Comparison of ENCODE assay signal across 16 cellular contexts in genomic region chr4:126558596-126558995, GRCh38.
DNase-seq lines count a peak whose midpoint lies in the region; TF ChIP-seq lines count a peak whose summit lies in the region.
"Had no signal": no experiment of that assay in that cellular context is flagged by ENCODE, and none has a peak within 500 bp of the region (broad histone marks: within the 10 kb centered on the region; RNA-seq: fewer than 3 reads in every experiment).

No MANE protein-coding gene starts in this region.

- no peaks in the 10 kb centered on the region for H3K27me3 ChIP-seq in SJCRH30
- H3K27me3 ChIP-seq in osteoblast (ENCODE audit: insufficient read depth, low read length): no peaks in the 10 kb centered on the region
- H3K27me3 ChIP-seq: BLaER1 treated with 17β-estradiol and CSF1 and Interleukin-3, amounts not matched to agents 10 nM and 100 nM had no signal

- peak; percentile 57 for DNase-seq in NCI-H2171 treated with DMSO at 0.1 percent for 48 hours (lab: John Stamatoyannopoulos, UW)
- no peak for DNase-seq in NCI-H2171 (lab: John Stamatoyannopoulos, UW)
- DNase-seq in NCI-H524 treated with DMSO at 0.1 percent for 48 hours (lab: John Stamatoyannopoulos, UW): peak; percentile 79
- DNase-seq in SJCRH30: peak; percentile 54 to 79
- no peak for DNase-seq in NCI-H345 (lab: John Stamatoyannopoulos, UW)
- DNase-seq in osteoblast (ENCODE audit: insufficient read length, low spot score, missing footprints): no peak
- DNase-seq in hepatic stellate cell (ENCODE audit: low spot score): no peak
- DNase-seq: ACHN; Calu3; CD4-positive, CD25-positive, alpha-beta regulatory T cell; DND-41; GDM1; HCEC 1CT; HFFc6 had no signal

- H3K27ac ChIP-seq in SJCRH30 (peak overlapping the region; percentile 9; the same call in 1 of the 2 replicates), osteoblast (ENCODE audit: low read depth, low read length) (no peak overlapping the region)
- H3K27ac ChIP-seq: BLaER1 treated with 17β-estradiol and CSF1 and Interleukin-3, amounts not matched to agents 10 nM and 100 nM; HL-60 had no signal

- no peaks in the 10 kb centered on the region for H4K20me1 ChIP-seq in osteoblast (ENCODE audit: insufficient read depth, low read length)
- H4K20me1 ChIP-seq: BLaER1 treated with 17β-estradiol and CSF1 and Interleukin-3, amounts not matched to agents 10 nM and 100 nM had no signal

- H3K79me2 ChIP-seq in osteoblast (ENCODE audit: insufficient read depth, low read length): no peaks in the 10 kb centered on the region

- H3K4me1 ChIP-seq in SJCRH30: peaks cover 20% of the 10 kb centered on the region
- H3K4me1 ChIP-seq in osteoblast (ENCODE audit: insufficient read depth, low read length): no peaks in the 10 kb centered on the region
- H3K4me1 ChIP-seq: BLaER1 treated with 17β-estradiol and CSF1 and Interleukin-3, amounts not matched to agents 10 nM and 100 nM had no signal

- TF ChIP-seq CTCF in osteoblast (IDR thresholded peaks at IDR 0.05; ENCODE audit: extremely low read depth, low read depth, low read length): no peak

- H3K36me3 ChIP-seq in SJCRH30 (peaks cover 4% of the 10 kb centered on the region; the same call in 1 of the 2 replicates), osteoblast (ENCODE audit: insufficient read depth, low read length) (no peaks in the 10 kb centered on the region)
- H3K36me3 ChIP-seq: BLaER1 treated with 17β-estradiol and CSF1 and Interleukin-3, amounts not matched to agents 10 nM and 100 nM had no signal

- H3K4me2 ChIP-seq in osteoblast (ENCODE audit: insufficient read depth, low read length): no peak overlapping the region
- H3K4me2 ChIP-seq: BLaER1 treated with 17β-estradiol and CSF1 and Interleukin-3, amounts not matched to agents 10 nM and 100 nM had no signal

- H2AFZ ChIP-seq in osteoblast (ENCODE audit: low read length): no peak overlapping the region

- H3K4me3 ChIP-seq in SJCRH30 (no peak overlapping the region), osteoblast (ENCODE audit: insufficient read depth, low read length) (no peak overlapping the region)
- H3K4me3 ChIP-seq: BLaER1 treated with 17β-estradiol and CSF1 and Interleukin-3, amounts not matched to agents 10 nM and 100 nM had no signal

- no peaks in the 10 kb centered on the region for H3K9me3 ChIP-seq in SJCRH30 (replicated peaks)
- no peaks in the 10 kb centered on the region for H3K9me3 ChIP-seq in osteoblast (ENCODE audit: low read depth, low read length)
- H3K9me3 ChIP-seq: BLaER1 treated with 17β-estradiol and CSF1 and Interleukin-3, amounts not matched to agents 10 nM and 100 nM had no signal

Comparison
In these comparisons a context has a peak if more than half of its experiments do, and no peak if none do; other contexts are left out.
1. DNase-seq: peak in NCI-H2171 treated with DMSO at 0.1 percent for 48 hours (single experiment), NCI-H524 treated with DMSO at 0.1 percent for 48 hours (single experiment) and SJCRH30 (2 of 2); none in NCI-H2171 (single experiment), NCI-H345 (single experiment), osteoblast (single experiment) and hepatic stellate cell (single experiment).